In genomic region chr18:49072524-49072934, GRCh38 we compare ENCODE assay signal across 11 cellular contexts.
DNase-seq lines count a peak whose midpoint lies in the region; ATAC-seq and TF ChIP-seq lines count a peak whose summit lies in the region.
"Had no signal": no experiment of that assay in that cellular context is flagged by ENCODE, and none has a peak within 500 bp of the region (broad histone marks: within the 10 kb centered on the region; RNA-seq: fewer than 3 reads in every experiment).

No MANE protein-coding gene starts in this region.

- H3K4me3 Mint-ChIP-seq in activated CD4-positive, alpha-beta T cell treated with anti-CD3 and anti-CD28 coated beads for 36 hours, result no peak overlapping the region
- H3K4me3 Mint-ChIP-seq: activated CD4-positive, alpha-beta T cell treated with anti-CD3 and anti-CD28 coated beads, Interleukin-2, amount 10 ng/mL, durations not matched to agents 7 days and 5 days had no signal

- H3K4me3 ChIP-seq in left lung (no peak overlapping the region), tibial artery (peak overlapping the region; percentile 32 to 41)
- H3K4me3 ChIP-seq: gastrocnemius medialis had no signal

- no peak overlapping the region for H3K27ac Mint-ChIP-seq in activated CD4-positive, alpha-beta T cell treated with anti-CD3 and anti-CD28 coated beads for 36 hours
- H3K27ac Mint-ChIP-seq: activated CD4-positive, alpha-beta T cell treated with anti-CD3 and anti-CD28 coated beads, Interleukin-2, amount 10 ng/mL, durations not matched to agents 7 days and 5 days had no signal

- peak; percentile 19 for ATAC-seq in activated CD4-positive, alpha-beta T cell treated with anti-CD3 and anti-CD28 coated beads for 36 hours
- peak; percentile 41 for ATAC-seq in left lung
- ATAC-seq: gastrocnemius medialis had no signal

- H3K4me1 ChIP-seq in left lung (peaks cover 3 to 6% of the 10 kb centered on the region in 2 donors), tibial artery (peaks cover 0 to 26% (median 3%) of the 10 kb centered on the region in 4 donors)
- H3K4me1 ChIP-seq: gastrocnemius medialis had no signal

- H3K36me3 ChIP-seq in left lung (no peaks in the 10 kb centered on the region), tibial artery (no peaks in the 10 kb centered on the region)
- H3K36me3 ChIP-seq: gastrocnemius medialis had no signal

- H3K27me3 ChIP-seq in left lung (no peaks in the 10 kb centered on the region), tibial artery (no peaks in the 10 kb centered on the region)
- H3K27me3 ChIP-seq: gastrocnemius medialis had no signal

- H3K9me3 ChIP-seq in left lung, result no peaks in the 10 kb centered on the region
- H3K9me3 ChIP-seq in tibial artery, result no peaks in the 10 kb centered on the region
- H3K9me3 ChIP-seq: gastrocnemius medialis had no signal

- no peaks in the 10 kb centered on the region for H3K36me3 Mint-ChIP-seq in activated CD4-positive, alpha-beta T cell treated with anti-CD3 and anti-CD28 coated beads for 36 hours (ENCODE audit: low read depth)

- POLR2A ChIA-PET in activated CD4-positive, alpha-beta T cell treated with anti-CD3 and anti-CD28 coated beads for 36 hours (lab: Charles Lee), result no interaction called here

- no peaks in the 10 kb centered on the region for H3K27me3 Mint-ChIP-seq in activated CD4-positive, alpha-beta T cell treated with anti-CD3 and anti-CD28 coated beads for 36 hours
- H3K27me3 Mint-ChIP-seq: activated CD4-positive, alpha-beta T cell treated with anti-CD3 and anti-CD28 coated beads, Interleukin-2, amount 10 ng/mL, durations not matched to agents 7 days and 5 days had no signal

- H3K27ac ChIP-seq in left lung, result peak overlapping the region in 1 of 2 donors; percentile 46
- peak overlapping the region; percentile 56 to 57 for H3K27ac ChIP-seq in tibial artery
- H3K27ac ChIP-seq: gastrocnemius medialis had no signal

- DNase-seq in activated CD4-positive, alpha-beta T cell treated with anti-CD3 and anti-CD28 coated beads for 36 hours, result no peak
- no peak for DNase-seq in activated CD4-positive, alpha-beta T cell treated with anti-CD3 and anti-CD28 coated beads, Interleukin-2, amount 50 U/mL, for 1 hour
- DNase-seq in cerebellar cortex (ENCODE audit: low spot score) (peak; percentile 42), left lung (no peak), tibial artery (no peak), DMS 273 (lab: John Stamatoyannopoulos, UW; ENCODE audit: unreplicated experiment) (no peak)
- DNase-seq in stimulated activated CD8-positive, alpha-beta memory T cell treated with anti-CD3 and anti-CD28 coated beads, Interleukin-4, amount 100 ng/mL, for 48 hours, result no peak
- DNase-seq in activated CD4-positive, alpha-beta T cell treated with anti-CD3 and anti-CD28 coated beads, Interleukin-2, amount 50 U/mL, for 48 hours, result no peak
- DNase-seq: activated CD4-positive, alpha-beta T cell treated with anti-CD3 and anti-CD28 coated beads, Interleukin-2, amount 10 ng/mL, durations not matched to agents 7 days and 5 days; gastrocnemius medialis; trophoblast cell had no signal

- intact Hi-C loops in activated CD4-positive, alpha-beta T cell treated with anti-CD3 and anti-CD28 coated beads for 36 hours (cut with DNase I, micrococcal nuclease), result no loop called here
- intact Hi-C loops in left lung (cut with DNase I), result no loop called here
- intact Hi-C loops in tibial artery (cut with DNase I; ENCODE audit: low total_unique reads), result no loop called here

- H3K9me3 Mint-ChIP-seq in activated CD4-positive, alpha-beta T cell treated with anti-CD3 and anti-CD28 coated beads for 36 hours (ENCODE audit: low read depth), result no peaks in the 10 kb centered on the region
- H3K9me3 Mint-ChIP-seq: activated CD4-positive, alpha-beta T cell treated with anti-CD3 and anti-CD28 coated beads, Interleukin-2, amount 10 ng/mL, durations not matched to agents 7 days and 5 days had no signal

- CTCF ChIA-PET in activated CD4-positive, alpha-beta T cell treated with anti-CD3 and anti-CD28 coated beads for 36 hours (lab: Charles Lee), result no interaction called here

- TF ChIP-seq CTCF in left lung (IDR thresholded peaks at IDR 0.05) (no peak), tibial artery (IDR thresholded peaks at IDR 0.05) (no peak)

- H3K4me1 Mint-ChIP-seq in activated CD4-positive, alpha-beta T cell treated with anti-CD3 and anti-CD28 coated beads for 36 hours, result peaks cover 9% of the 10 kb centered on the region

Comparison
In these comparisons a context has a peak if more than half of its experiments do, and no peak if none do; other contexts are left out.
1. H3K4me3 ChIP-seq: peak in tibial artery (2 of 2); none in left lung (0 of 2).